8 cellular contexts compared by ENCODE assay signal in genomic region chr2:55047677-55048299, GRCh38. TPM values are rescaled to one million over a fixed set of nuclear protein-coding genes. Genes with fewer than 3 reads are reported as not detected.
A peak's percentile ranks its signal among the peaks of the same experiment; 100 is the strongest.
DNase-seq lines count a peak whose midpoint lies in the region; ATAC-seq and TF ChIP-seq lines count a peak whose summit lies in the region.

No MANE protein-coding gene starts in this region.

- no peaks in the 10 kb centered on the region for H3K27me3 Mint-ChIP-seq in CD4-positive, alpha-beta memory T cell
- H3K27me3 Mint-ChIP-seq in T-helper 2 cell treated with Interferon-gamma antibody and Interleukin-4, amounts not matched to agents 5 μg/mL and 100 μg/mL, for 36 hours (ENCODE audit: low read depth) = no peaks in the 10 kb centered on the region

- CTCF ChIA-PET in CD4-positive, alpha-beta memory T cell (lab: Charles Lee; ENCODE audit: partially characterized antibody) = interaction anchor here (0.9 to 3.6 kb wide), 20 partner anchors 7 to 571 kb away, joined by 3 to 26 read pairs (median 5); partner anchors contain the start of genes CLHC1 and RPS27A

- peaks cover 68% of the 10 kb centered on the region for H3K4me1 ChIP-seq in CD4-positive, alpha-beta memory T cell (ENCODE audit: insufficient read depth, low read length)
- H3K4me1 ChIP-seq in esophagus squamous epithelium = peaks cover 22 to 75% (median 26%) of the 10 kb centered on the region in 3 donors
- peaks cover 70 to 73% of the 10 kb centered on the region in 2 experiments for H3K4me1 ChIP-seq in neutrophil (ENCODE audit: control insufficient read depth in 1 of 2, insufficient read depth in 1 of 2, low read depth in 1 of 2, low read length in 1 of 2)

- WGBS in esophagus squamous epithelium, 2 donors = 5 to 10% methylated on average over 9 of the region's 9 CpGs

- peak overlapping the region in 1 of 2 donors; percentile 41 for H3K4me3 ChIP-seq in CD4-positive, alpha-beta memory T cell (ENCODE audit: low read length in 2 of 2)
- H3K4me3 ChIP-seq in esophagus squamous epithelium = peak overlapping the region; percentile 81 to 98 (median 94)
- peak overlapping the region; percentile 93 to 100 for H3K4me3 ChIP-seq in neutrophil (ENCODE audit: low read depth in 1 of 2, low read length in 1 of 2)

- TF ChIP-seq POLR2A in esophagus squamous epithelium (IDR thresholded peaks at IDR 0.05) = no peak

- peaks cover 48 to 78% (median 60%) of the 10 kb centered on the region in 4 donors for H3K4me1 Mint-ChIP-seq in CD4-positive, alpha-beta memory T cell
- peaks cover 42% of the 10 kb centered on the region for H3K4me1 Mint-ChIP-seq in T-helper 2 cell treated with Interferon-gamma antibody and Interleukin-4, amounts not matched to agents 5 μg/mL and 100 μg/mL, for 36 hours (ENCODE audit: low read depth)

- no peak overlapping the region for H3K27ac ChIP-seq in CD4-positive, alpha-beta memory T cell (ENCODE audit: low read depth, low read length)
- H3K27ac ChIP-seq in esophagus squamous epithelium (peak overlapping the region; percentile 50 to 100 (median 100)), neutrophil (peak overlapping the region; percentile 97)

- ATAC-seq in HG03457 (IDR thresholded peaks at IDR 0.05; ENCODE audit: unreplicated experiment) = no peak

- DNase-seq in CD4-positive, alpha-beta memory T cell = no peak
- DNase-seq in HT1080 (ENCODE audit: low read depth) (peak; percentile 43), esophagus squamous epithelium (lab: John Stamatoyannopoulos, UW) (no peak), HuH-7 (ENCODE audit: low spot score) (no peak)
- no peak for DNase-seq in T-helper 2 cell treated with Interferon-gamma antibody and Interleukin-4, amounts not matched to agents 5 μg/mL and 100 μg/mL, for 36 hours (ENCODE audit: low spot score)
- DNase-seq in stimulated activated CD8-positive, alpha-beta memory T cell treated with anti-CD3 and anti-CD28 coated beads, Interleukin-4, amount 100 ng/mL, for 48 hours = no peak

- H3K9me3 ChIP-seq in CD4-positive, alpha-beta memory T cell (ENCODE audit: control insufficient read depth in 1 of 2, low read length in 2 of 2) = no peaks in the 10 kb centered on the region
- H3K9me3 ChIP-seq in esophagus squamous epithelium (no peaks in the 10 kb centered on the region), neutrophil (no peaks in the 10 kb centered on the region)

- H3K27ac Mint-ChIP-seq in CD4-positive, alpha-beta memory T cell = peak overlapping the region in 6 of 7 donors; percentile 70 to 92 (median 74)
- peak overlapping the region; percentile 77 for H3K27ac Mint-ChIP-seq in T-helper 2 cell treated with Interferon-gamma antibody and Interleukin-4, amounts not matched to agents 5 μg/mL and 100 μg/mL, for 36 hours

- no peaks in the 10 kb centered on the region for H3K27me3 ChIP-seq in CD4-positive, alpha-beta memory T cell (ENCODE audit: insufficient read depth, low read length)
- H3K27me3 ChIP-seq in esophagus squamous epithelium (no peaks in the 10 kb centered on the region), neutrophil (no peaks in the 10 kb centered on the region)

- no peaks in the 10 kb centered on the region for H3K36me3 ChIP-seq in CD4-positive, alpha-beta memory T cell (ENCODE audit: insufficient read depth, low read length)
- H3K36me3 ChIP-seq in esophagus squamous epithelium = no peaks in the 10 kb centered on the region
- H3K36me3 ChIP-seq in neutrophil = no peaks in the 10 kb centered on the region

- POLR2A ChIA-PET in CD4-positive, alpha-beta memory T cell (lab: Charles Lee; ENCODE audit: partially characterized antibody) = interaction anchor here (0.8 to 4.8 kb wide), 5 partner anchors 29 to 570 kb away, joined by 3 to 42 read pairs (median 4); no protein-coding TSS in a partner anchor

- intact Hi-C loops in CD4-positive, alpha-beta memory T cell (cut with micrococcal nuclease) = loop anchor here (1.0 kb wide), 1 partner anchor 10 kb away; no protein-coding TSS in a partner anchor
- intact Hi-C loops in esophagus squamous epithelium (cut with DNase I) = no loop called here

- peaks cover 0 to 15% of the 10 kb centered on the region in 2 donors for H3K36me3 Mint-ChIP-seq in CD4-positive, alpha-beta memory T cell
- H3K36me3 Mint-ChIP-seq in T-helper 2 cell treated with Interferon-gamma antibody and Interleukin-4, amounts not matched to agents 5 μg/mL and 100 μg/mL, for 36 hours (ENCODE audit: low read depth) = peaks cover 16% of the 10 kb centered on the region

- H3K9me3 Mint-ChIP-seq in CD4-positive, alpha-beta memory T cell = no peaks in the 10 kb centered on the region
- no peaks in the 10 kb centered on the region for H3K9me3 Mint-ChIP-seq in T-helper 2 cell treated with Interferon-gamma antibody and Interleukin-4, amounts not matched to agents 5 μg/mL and 100 μg/mL, for 36 hours

- H3K4me3 Mint-ChIP-seq in CD4-positive, alpha-beta memory T cell = peak overlapping the region; percentile 82 to 95 (median 87)
- peak overlapping the region; percentile 88 for H3K4me3 Mint-ChIP-seq in T-helper 2 cell treated with Interferon-gamma antibody and Interleukin-4, amounts not matched to agents 5 μg/mL and 100 μg/mL, for 36 hours

- TF ChIP-seq CTCF in esophagus squamous epithelium (IDR thresholded peaks at IDR 0.05) (no peak), neutrophil (IDR thresholded peaks at IDR 0.05) (no peak)

RNA-seq across cellular contexts. Expression of gene RTN4, which starts 2.5 kb away (rescaled TPM):
- total RNA-seq in CD4-positive, alpha-beta memory T cell = 10 to 100 TPM; 73.8 to 81.3 TPM
- 10 to 100 TPM; 89.1 to 90.0 TPM for polyA plus RNA-seq in CD4-positive, alpha-beta memory T cell
- total RNA-seq in HT1080 (2014; rRNA removed; shearing (Covaris generic)) = 204 and 295 TPM in 2 replicates
- 598 and 660 TPM in 2 replicates for polyA plus RNA-seq in HT1080 (2015; cell fraction: cytosol; rRNA removed)
- 694 and 718 TPM in 2 replicates for polyA plus RNA-seq in HT1080 (2015; cell fraction: nucleus; rRNA removed)
- total RNA-seq in esophagus squamous epithelium = 100 to 1,000 TPM in 3 of 4 donors, 10 to 100 TPM in 1; 95.8 to 179 (median 129) TPM
